In genomic region chr19:46639356-46640061, GRCh38 we compare ENCODE assay signal across 8 cellular contexts. TPM values are rescaled to one million over a fixed set of nuclear protein-coding genes. Genes with fewer than 3 reads are reported as not detected.
A peak's percentile ranks its signal among the peaks of the same experiment; 100 is the strongest.
DNase-seq lines count a peak whose midpoint lies in the region; TF ChIP-seq lines count a peak whose summit lies in the region.

No MANE protein-coding gene starts in this region.

- H3K27me3 Mint-ChIP-seq in activated T-cell treated with anti-CD3 and anti-CD28 coated beads, Interleukin-2, amount 50 U/mL, for 24 hours = peaks cover 11% of the 10 kb centered on the region

- no peaks in the 10 kb centered on the region for H3K79me2 ChIP-seq in OCI-LY3 (ENCODE audit: low read length)

- H3K9me3 Mint-ChIP-seq in activated T-cell treated with anti-CD3 and anti-CD28 coated beads, Interleukin-2, amount 50 U/mL, for 24 hours = no peaks in the 10 kb centered on the region

- H3K27me3 ChIP-seq in OCI-LY3 (ENCODE audit: low read depth, low read length) (peaks cover 17% of the 10 kb centered on the region), ectodermal cell (ENCODE audit: control insufficient read depth, insufficient read depth, low read length, poor library complexity, severe bottlenecking) (peaks cover 73% of the 10 kb centered on the region), mononuclear cell (ENCODE audit: insufficient read depth, low read length) (peaks cover 26% of the 10 kb centered on the region)

- peak overlapping the region; percentile 90 for H3K4me2 ChIP-seq in OCI-LY3 (ENCODE audit: low read length)

- H3K9me3 ChIP-seq in OCI-LY3 (ENCODE audit: insufficient read depth, low read length) (no peaks in the 10 kb centered on the region), ectodermal cell (ENCODE audit: control insufficient read depth, low read length) (no peaks in the 10 kb centered on the region), mononuclear cell (ENCODE audit: low read depth, low read length) (no peaks in the 10 kb centered on the region)

- peak; percentile 49 for DNase-seq in activated T-cell treated with anti-CD3 and anti-CD28 coated beads, Interleukin-2, amount 50 U/mL, for 24 hours
- DNase-seq in activated T-cell treated with anti-CD3 and anti-CD28 coated beads for 4 hours (no peak), Kasumi-1 (lab: John Stamatoyannopoulos, UW) (no peak), GF-D8 (lab: John Stamatoyannopoulos, UW) (no peak)
- no peak for DNase-seq in NK-92 treated with Interleukin-12 subunit alpha and Interleukin-12 subunit beta, amount 100 ng/mL, for 24 hours (lab: John Stamatoyannopoulos, UW)

- WGBS in ectodermal cell, 2 experiments = 2 to 3% methylated on average over 43 to 44 of the region's 44 CpGs

- H3K4me1 Mint-ChIP-seq in activated T-cell treated with anti-CD3 and anti-CD28 coated beads, Interleukin-2, amount 50 U/mL, for 24 hours (ENCODE audit: low read depth) = peaks cover 12% of the 10 kb centered on the region

- H4K20me1 ChIP-seq in OCI-LY3 (ENCODE audit: insufficient read depth, low read length) = no peaks in the 10 kb centered on the region

- H3K4me3 ChIP-seq in OCI-LY3 (ENCODE audit: low read length) (peak overlapping the region; percentile 82), ectodermal cell (ENCODE audit: insufficient read depth, low read depth, low read length) (peak overlapping the region; percentile 50), mononuclear cell (ENCODE audit: low read length) (peak overlapping the region; percentile 24)

- H3K9ac ChIP-seq in OCI-LY3 (ENCODE audit: low read length) = peak overlapping the region; percentile 60

- H2AFZ ChIP-seq in OCI-LY3 (ENCODE audit: low read depth, low read length) = peak overlapping the region; percentile 57

- TF ChIP-seq CTCF in OCI-LY3 (IDR thresholded peaks at IDR 0.05; ENCODE audit: low read depth, low read length) = no peak

- H3K4me3 Mint-ChIP-seq in activated T-cell treated with anti-CD3 and anti-CD28 coated beads, Interleukin-2, amount 50 U/mL, for 24 hours = no peak overlapping the region

- H3K36me3 ChIP-seq in OCI-LY3 (replicated peaks; ENCODE audit: low read depth, low read length) = no peaks in the 10 kb centered on the region
- H3K36me3 ChIP-seq in ectodermal cell (ENCODE audit: control insufficient read depth, insufficient read depth, low read length) = no peaks in the 10 kb centered on the region

- no peaks in the 10 kb centered on the region for H3K36me3 Mint-ChIP-seq in activated T-cell treated with anti-CD3 and anti-CD28 coated beads, Interleukin-2, amount 50 U/mL, for 24 hours (ENCODE audit: low read depth)

- H3K27ac ChIP-seq in OCI-LY3 (ENCODE audit: low read length) = no peak overlapping the region
- no peak overlapping the region for H3K27ac ChIP-seq in ectodermal cell (ENCODE audit: insufficient read depth, low read depth, low read length, poor library complexity, severe bottlenecking)

- H3K27ac Mint-ChIP-seq in activated T-cell treated with anti-CD3 and anti-CD28 coated beads, Interleukin-2, amount 50 U/mL, for 24 hours = no peak overlapping the region

- peaks cover 26% of the 10 kb centered on the region for H3K4me1 ChIP-seq in OCI-LY3 (ENCODE audit: low read length)
- peaks cover 14% of the 10 kb centered on the region for H3K4me1 ChIP-seq in ectodermal cell (ENCODE audit: control insufficient read depth, insufficient read depth, low read length)
- peaks cover 32% of the 10 kb centered on the region for H3K4me1 ChIP-seq in mononuclear cell (ENCODE audit: insufficient read depth, low read length)

RNA-seq across cellular contexts. Expression of gene GNG8, which starts 3.5 kb away (rescaled TPM):
- not detected for polyA plus RNA-seq in ectodermal cell (2013, experiment 1 of 4)
- polyA plus RNA-seq in ectodermal cell (2013, experiment 2 of 4) = not detected
- polyA plus RNA-seq in ectodermal cell (2013, experiment 3 of 4) = not detected
- 7.2 TPM for polyA plus RNA-seq in ectodermal cell (2013, experiment 4 of 4)
- total RNA-seq in mononuclear cell = not detected

RNA-seq across cellular contexts. Expression of gene PTGIR, which starts 14.6 kb away (rescaled TPM):
- polyA plus RNA-seq in ectodermal cell (2013, experiment 1 of 4) = not detected
- polyA plus RNA-seq in ectodermal cell (2013, experiment 2 of 4) = not detected
- not detected for polyA plus RNA-seq in ectodermal cell (2013, experiment 3 of 4)
- 0.36 TPM for polyA plus RNA-seq in ectodermal cell (2013, experiment 4 of 4)
- 5.8 TPM for total RNA-seq in mononuclear cell

RNA-seq across cellular contexts. Expression of gene DACT3, which starts 21.5 kb away (rescaled TPM):
- 3.6 TPM for polyA plus RNA-seq in ectodermal cell (2013, experiment 1 of 4)
- 3.3 TPM for polyA plus RNA-seq in ectodermal cell (2013, experiment 2 of 4)
- 3.7 TPM for polyA plus RNA-seq in ectodermal cell (2013, experiment 3 of 4)
- 3.7 TPM for polyA plus RNA-seq in ectodermal cell (2013, experiment 4 of 4)
- total RNA-seq in mononuclear cell = 0.63 TPM

RNA-seq across cellular contexts. Expression of gene CALM3, which starts 38.4 kb away (rescaled TPM):
- 576 TPM for polyA plus RNA-seq in ectodermal cell (2013, experiment 1 of 4)
- polyA plus RNA-seq in ectodermal cell (2013, experiment 2 of 4) = 552 TPM
- 333 TPM for polyA plus RNA-seq in ectodermal cell (2013, experiment 3 of 4)
- polyA plus RNA-seq in ectodermal cell (2013, experiment 4 of 4) = 406 TPM
- 199 TPM for total RNA-seq in mononuclear cell

Comparison
In these comparisons a context has a peak if more than half of its experiments do, and no peak if none do; other contexts are left out.
1. H3K4me3 ChIP-seq: peak in every context shown above with its lines; median percentile 82 in OCI-LY3; 50 in ectodermal cell; 24 in mononuclear cell.